In the genomic region with DNA sequence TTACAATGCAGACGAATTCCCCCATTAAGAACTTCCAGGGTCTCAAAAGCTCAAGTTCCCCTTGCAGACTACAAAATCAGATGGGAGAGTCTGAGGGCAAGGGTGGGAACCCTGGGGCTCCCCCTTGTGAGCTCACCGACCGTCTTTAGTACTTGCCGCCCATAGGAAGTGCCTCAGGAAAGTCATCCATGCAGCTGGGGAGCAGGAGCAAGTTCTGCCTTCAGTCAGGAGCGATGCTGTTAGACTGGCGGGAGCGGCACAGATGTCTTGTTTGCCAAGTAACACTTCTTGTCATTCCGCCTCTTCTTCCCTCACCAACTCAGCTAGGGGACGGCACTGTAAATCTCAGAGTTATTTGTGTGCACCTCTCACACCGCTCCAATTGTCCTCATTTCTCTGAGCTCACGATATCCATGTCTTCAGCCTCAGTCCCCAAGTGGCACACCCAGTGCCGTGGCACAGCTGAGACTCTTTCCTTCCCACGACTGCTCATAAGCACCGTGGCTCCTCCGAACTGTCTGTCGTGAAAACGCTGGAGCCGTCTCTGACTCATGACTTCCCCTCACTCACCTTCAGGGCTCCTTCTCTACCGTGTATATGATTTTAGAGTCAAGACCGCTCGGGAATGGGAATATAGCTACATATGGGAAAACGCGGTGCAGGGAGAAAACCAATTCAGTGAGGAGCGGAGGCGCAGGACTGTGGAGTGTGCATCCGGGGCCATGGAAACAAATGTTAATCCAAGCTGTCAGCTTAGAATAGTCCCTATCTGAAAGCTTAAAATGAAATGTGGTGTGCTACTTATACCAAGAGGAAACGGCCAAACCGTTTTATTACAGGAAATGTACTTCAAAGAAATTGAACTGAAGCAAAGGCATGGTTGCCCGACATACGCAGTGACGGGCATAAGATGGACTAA, we compare ENCODE assay signal across 8 cellular contexts. TPM values are rescaled to one million over a fixed set of nuclear protein-coding genes. Genes with fewer than 3 reads are reported as not detected.
DNase-seq lines count a peak whose midpoint lies in the region; ATAC-seq and TF ChIP-seq lines count a peak whose summit lies in the region.

No MANE protein-coding gene starts in this region.

- ATAC-seq in HG02840 (IDR thresholded peaks at IDR 0.05; ENCODE audit: low FRiP score, unreplicated experiment) = peak; percentile 62
- ATAC-seq in stimulated activated naive CD8-positive, alpha-beta T cell treated with anti-CD3 and anti-CD28 coated beads, Interleukin-15, Interleukin-2, amounts not matched to agents 100 U/mL and 50 U/mL, for 24 hours = peak; percentile 75

- in situ Hi-C loops in GM23248 (cut with MboI) = no loop called here

- no TSS peak for BruUV-seq in A673 (replicated peaks; lab: Mats Ljungman, UMichigan)

- no peak overlapping the region for H3K4me2 ChIP-seq in GM23248 (ENCODE audit: unreplicated experiment)

- POLR2A ChIA-PET in A673 (lab: Charles Lee; ENCODE audit: low non-redundant PET) = no interaction called here

- intact Hi-C loops in A673 (cut with micrococcal nuclease; ENCODE audit: unreplicated experiment) = no loop called here

- no peak overlapping the region for H2AFZ ChIP-seq in GM23248

- H3K9me2 ChIP-seq in GM23248 (ENCODE audit: insufficient read depth) = no peaks in the 10 kb centered on the region

- H3K4me1 ChIP-seq in A673 (ENCODE audit: insufficient read depth, low read length, poor library complexity, severe bottlenecking) (peaks cover 26% of the 10 kb centered on the region), GM23248 (ENCODE audit: insufficient read depth) (no peaks in the 10 kb centered on the region)

- no peaks in the 10 kb centered on the region for H4K20me1 ChIP-seq in GM23248 (ENCODE audit: insufficient read depth)

- 86% methylated on average over 31 of the region's 31 CpGs for WGBS in GM23248 (ENCODE audit: low coverage in 1 of 2, low lambda C conversion rate in 2 of 2, missing lambda C conversion rate in 2 of 2), 2 experiments

- H3K27ac ChIP-seq in A673 (ENCODE audit: low read depth, low read length, poor library complexity, severe bottlenecking) = peak overlapping the region; percentile 63
- no peak overlapping the region for H3K27ac ChIP-seq in GM23248

- no peaks in the 10 kb centered on the region for H3K27me3 ChIP-seq in A673 (replicated peaks; ENCODE audit: insufficient read depth, low read depth, low read length, poor library complexity)
- no peaks in the 10 kb centered on the region for H3K27me3 ChIP-seq in GM23248 (replicated peaks; ENCODE audit: insufficient read depth)

- no peaks in the 10 kb centered on the region for H3K79me2 ChIP-seq in GM23248 (ENCODE audit: insufficient read depth)

- H3K9ac ChIP-seq in GM23248 = no peak overlapping the region

- H3K9me3 ChIP-seq in A673 (ENCODE audit: low read depth, low read length, poor library complexity, severe bottlenecking) (no peaks in the 10 kb centered on the region), GM23248 (ENCODE audit: low read depth) (no peaks in the 10 kb centered on the region)

- H3K36me3 ChIP-seq in A673 (ENCODE audit: insufficient read depth, low read length, poor library complexity, severe bottlenecking) (peaks cover 4% of the 10 kb centered on the region), GM23248 (ENCODE audit: low read depth) (no peaks in the 10 kb centered on the region)

- no peaks in the 10 kb centered on the region for H3F3A ChIP-seq in GM23248 (ENCODE audit: insufficient read depth)

- DNase-seq in A673 (ENCODE audit: low spot score) (peak; percentile 32), inferior parietal cortex (ENCODE audit: extremely low spot score) (peak; percentile 36), DMS153 treated with DMSO at 0.1 percent for 48 hours (lab: John Stamatoyannopoulos, UW; ENCODE audit: unreplicated experiment) (no peak), GM23248 (no peak), NCI-H510A treated with DMSO at 0.1 percent for 48 hours (lab: John Stamatoyannopoulos, UW) (no peak)
- peak; percentile 70 for DNase-seq in activated CD4-positive, alpha-beta T cell treated with anti-CD3 and anti-CD28 coated beads for 48 hours
- peak; percentile 58 for DNase-seq in stimulated activated naive CD8-positive, alpha-beta T cell treated with anti-CD3 and anti-CD28 coated beads, Interleukin-15, Interleukin-2, amounts not matched to agents 100 U/mL and 50 U/mL, for 24 hours

- H3K4me3 ChIP-seq in A673 (ENCODE audit: low read depth, low read length, poor library complexity, severe bottlenecking) = no peak overlapping the region
- no peak overlapping the region for H3K4me3 ChIP-seq in GM23248

- TF ChIP-seq CTCF in A673 (conservative IDR thresholded peaks at IDR 0.05; ENCODE audit: low read depth, low read length) = no peak

- CTCF ChIA-PET in A673 (lab: Charles Lee) = no interaction called here

RNA-seq across cellular contexts. Expression of a gene that starts 34.0 kb away (rescaled TPM):
- 48.6 and 50.9 TPM in 2 replicates for total RNA-seq in A673 (2021)
- total RNA-seq in GM23248 (2014; rRNA removed; shearing (Covaris generic)) = 29.6 and 35.8 TPM in 2 replicates
- polyA plus RNA-seq in GM23248 (2016; fragmentation: Nextera tagmentation; extraction: Ambion mirVana) = 57.5 TPM in 2 replicates

Comparison
In these comparisons a context has a peak if more than half of its experiments do, and no peak if none do; other contexts are left out.
1. DNase-seq: peak in A673 (single experiment), activated CD4-positive, alpha-beta T cell treated with anti-CD3 and anti-CD28 coated beads for 48 hours (single experiment), inferior parietal cortex (single experiment) and stimulated activated naive CD8-positive, alpha-beta T cell treated with anti-CD3 and anti-CD28 coated beads, Interleukin-15, Interleukin-2, amounts not matched to agents 100 U/mL and 50 U/mL, for 24 hours (single experiment); none in DMS153 treated with DMSO at 0.1 percent for 48 hours (single experiment), GM23248 (single experiment) and NCI-H510A treated with DMSO at 0.1 percent for 48 hours (single experiment).